ENCODE assay signal across 21 cellular contexts in the genomic region with DNA sequence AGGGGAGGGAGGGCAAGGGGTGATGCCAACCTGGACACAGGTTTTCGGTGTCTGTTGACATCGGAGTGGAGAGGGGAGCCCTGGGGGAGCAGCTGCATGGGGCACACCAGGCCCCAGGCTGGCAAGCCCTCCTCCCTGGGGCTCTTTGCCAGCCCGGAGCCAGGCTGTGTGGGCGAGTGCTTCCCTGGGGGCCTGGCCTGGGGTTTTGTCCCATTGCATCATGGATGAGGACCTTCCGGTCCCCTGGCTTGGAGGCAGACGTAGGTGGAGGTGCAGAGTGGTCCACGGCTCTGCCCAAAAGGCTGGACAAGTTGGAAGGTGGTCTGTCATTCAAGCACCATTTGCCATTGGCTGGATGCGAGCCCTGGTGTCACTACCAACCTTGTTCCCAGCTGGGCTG. TPM values are rescaled to one million over a fixed set of nuclear protein-coding genes. Genes with fewer than 3 reads are reported as not detected.
A peak's percentile ranks its signal among the peaks of the same experiment; 100 is the strongest.
DNase-seq lines count a peak whose midpoint lies in the region; ATAC-seq and TF ChIP-seq lines count a peak whose summit lies in the region.
"Had no signal": no experiment of that assay in that cellular context is flagged by ENCODE, and none has a peak within 500 bp of the region (broad histone marks: within the 10 kb centered on the region; RNA-seq: fewer than 3 reads in every experiment).

No MANE protein-coding gene starts in this region.

- H3K36me3 ChIP-seq in spleen (no peaks in the 10 kb centered on the region), H7 (replicated peaks; ENCODE audit: control insufficient read depth, insufficient read depth, low read length) (no peaks in the 10 kb centered on the region)

- H3K27ac ChIP-seq in right cardiac atrium (ENCODE audit: low read length) = peak overlapping the region; percentile 19
- peak overlapping the region in 5 of 8 donors; percentile 58 to 69 (median 61) for H3K27ac ChIP-seq in spleen

- no peak overlapping the region for H3K4me3 Mint-ChIP-seq in T-helper 17 cell
- no peak overlapping the region for H3K4me3 Mint-ChIP-seq in activated naive CD4-positive, alpha-beta T cell treated with anti-CD3 and anti-CD28 coated beads for 36 hours
- H3K4me3 Mint-ChIP-seq: natural killer cell treated with Interleukin-12 subunit alpha and Interleukin-12 subunit beta and Interleukin-15 and Interleukin-18, amount 100 ng/mL, for 72 hours had no signal

- peaks cover 61% of the 10 kb centered on the region for H3K4me1 ChIP-seq in right cardiac atrium (ENCODE audit: control insufficient read depth, insufficient read depth, low read length)
- peaks cover 28 to 100% (median 85%) of the 10 kb centered on the region in 6 donors for H3K4me1 ChIP-seq in spleen

- H3K4me3 ChIP-seq in right cardiac atrium (ENCODE audit: low read length) (no peak overlapping the region), spleen (no peak overlapping the region), H7 (ENCODE audit: insufficient read depth, low read depth, low read length) (no peak overlapping the region)

- H3K27me3 ChIP-seq in right cardiac atrium (ENCODE audit: control insufficient read depth, insufficient read depth) (no peaks in the 10 kb centered on the region), spleen (replicated peaks in 1 of 7) (peaks cover 0 to 25% (median 0%) of the 10 kb centered on the region in 7 donors), H7 (ENCODE audit: control insufficient read depth, insufficient read depth, low read length) (no peaks in the 10 kb centered on the region)

- CTCF ChIA-PET in activated naive CD4-positive, alpha-beta T cell treated with anti-CD3 and anti-CD28 coated beads for 36 hours (lab: Charles Lee) = no interaction called here

- no peaks in the 10 kb centered on the region for H3K36me3 Mint-ChIP-seq in T-helper 17 cell (ENCODE audit: low read depth)
- no peaks in the 10 kb centered on the region for H3K36me3 Mint-ChIP-seq in activated naive CD4-positive, alpha-beta T cell treated with anti-CD3 and anti-CD28 coated beads for 36 hours (ENCODE audit: low read depth)
- H3K36me3 Mint-ChIP-seq: activated naive CD4-positive, alpha-beta T cell treated with anti-CD3 and anti-CD28 coated beads, Interleukin-2, amount 50 U/mL, for 72 hours; natural killer cell treated with Interleukin-12 subunit alpha and Interleukin-12 subunit beta and Interleukin-15 and Interleukin-18, amount 100 ng/mL, for 72 hours had no signal

- DNase-seq in DMS 273 treated with DMSO at 0.1 percent for 48 hours (lab: John Stamatoyannopoulos, UW) (peak; percentile 60), T-helper 17 cell (no peak), right cardiac atrium (peak in 2 of 3 donors; percentile 61 to 69), spleen (peak; percentile 70), H7 (no peak), COLO829 (ENCODE audit: low spot score) (no peak)
- no peak for DNase-seq in activated naive CD4-positive, alpha-beta T cell treated with anti-CD3 and anti-CD28 coated beads for 36 hours
- DNase-seq in effector CD8-positive, alpha-beta T cell (lab: John Stamatoyannopoulos, UW) = no peak
- DNase-seq: activated CD8-positive, alpha-beta memory T cell treated with anti-CD3 and anti-CD28 coated beads, Interleukin-2, amount 50 U/mL, for 4 hours; cerebellar nuclear complex; DMS53; KG1; left cardiac atrium; NCI-H187; NCI-H82; RPMI8226; stimulated activated naive CD4-positive, alpha-beta T cell; T-helper 1 cell had no signal

- WGBS in right cardiac atrium = 38% methylated on average over 8 of the region's 8 CpGs
- 30 to 48% (median 46%) methylated on average over 7 to 8 of the region's 8 CpGs for WGBS in spleen, 5 donors

- peaks cover 55% of the 10 kb centered on the region for H3K4me1 Mint-ChIP-seq in T-helper 17 cell
- peaks cover 32% of the 10 kb centered on the region for H3K4me1 Mint-ChIP-seq in activated naive CD4-positive, alpha-beta T cell treated with anti-CD3 and anti-CD28 coated beads for 36 hours (ENCODE audit: low read depth)

- H3K9me3 ChIP-seq in T-helper 17 cell (ENCODE audit: control insufficient read depth, low read length, poor library complexity, severe bottlenecking) (no peaks in the 10 kb centered on the region), right cardiac atrium (ENCODE audit: control insufficient read depth, low read length) (no peaks in the 10 kb centered on the region), spleen (no peaks in the 10 kb centered on the region)

- H3K27me3 Mint-ChIP-seq in T-helper 17 cell = no peaks in the 10 kb centered on the region
- H3K27me3 Mint-ChIP-seq in activated naive CD4-positive, alpha-beta T cell treated with anti-CD3 and anti-CD28 coated beads for 36 hours (ENCODE audit: low read depth) = no peaks in the 10 kb centered on the region
- H3K27me3 Mint-ChIP-seq: natural killer cell treated with Interleukin-12 subunit alpha and Interleukin-12 subunit beta and Interleukin-15 and Interleukin-18, amount 100 ng/mL, for 72 hours had no signal

- intact Hi-C loops in right cardiac atrium (cut with DNase I) (no loop called here), spleen (cut with DNase I; ENCODE audit: low total_unique reads) (no loop called here)
- intact Hi-C loops in activated naive CD4-positive, alpha-beta T cell treated with anti-CD3 and anti-CD28 coated beads for 36 hours (cut with micrococcal nuclease) = no loop called here

- TF ChIP-seq POLR2A in spleen (IDR thresholded peaks at IDR 0.05) = no peak

- no peak for TF ChIP-seq CTCF in spleen (IDR thresholded peaks at IDR 0.05 in 8 of 11, conservative IDR thresholded peaks at IDR 0.05 in 3 of 11)

- ATAC-seq in T-helper 17 cell (no peak), right cardiac atrium (peak in 1 of 2 donors; percentile 7)
- ATAC-seq: activated naive CD4-positive, alpha-beta T cell treated with anti-CD3 and anti-CD28 coated beads, Interleukin-2, amount 50 U/mL, for 72 hours; HCT116; natural killer cell treated with Interleukin-12 subunit alpha and Interleukin-12 subunit beta and Interleukin-15 and Interleukin-18, amount 100 ng/mL, for 72 hours had no signal

- H3K9me3 Mint-ChIP-seq in activated naive CD4-positive, alpha-beta T cell treated with anti-CD3 and anti-CD28 coated beads for 36 hours = no peaks in the 10 kb centered on the region
- H3K9me3 Mint-ChIP-seq: activated naive CD4-positive, alpha-beta T cell treated with anti-CD3 and anti-CD28 coated beads, Interleukin-2, amount 50 U/mL, for 72 hours; natural killer cell treated with Interleukin-12 subunit alpha and Interleukin-12 subunit beta and Interleukin-15 and Interleukin-18, amount 100 ng/mL, for 72 hours had no signal

- peak overlapping the region; percentile 78 for H3K27ac Mint-ChIP-seq in T-helper 17 cell
- H3K27ac Mint-ChIP-seq in activated naive CD4-positive, alpha-beta T cell treated with anti-CD3 and anti-CD28 coated beads for 36 hours = no peak overlapping the region

RNA-seq across cellular contexts. Expression of gene ZMIZ1, which starts 34.8 kb away (rescaled TPM):
- total RNA-seq in T-helper 17 cell = 10 to 100 TPM; 30.0 to 34.0 TPM
- total RNA-seq in right cardiac atrium = 10 to 100 TPM; 67.4 to 83.1 (median 72.9) TPM
- 38.0 TPM for polyA plus RNA-seq in right cardiac atrium
- total RNA-seq in spleen = 100 to 1,000 TPM; 117 to 210 (median 129) TPM
- 10 to 100 TPM; 10.7 to 29.7 (median 11.8) TPM for polyA plus RNA-seq in spleen
- total RNA-seq in H7 (2014; rRNA removed; shearing (Covaris generic)) = 20.4 and 27.2 TPM in 2 replicates
- 10 to 100 TPM; 15.6 to 18.3 TPM for total RNA-seq in activated naive CD4-positive, alpha-beta T cell treated with anti-CD3 and anti-CD28 coated beads for 36 hours

Comparison
In these comparisons a context has a peak if more than half of its experiments do, and no peak if none do; other contexts are left out.
1. DNase-seq: peak in DMS 273 treated with DMSO at 0.1 percent for 48 hours (single experiment), right cardiac atrium (2 of 3) and spleen (single experiment); none in T-helper 17 cell (0 of 3), H7 (single experiment), activated naive CD4-positive, alpha-beta T cell treated with anti-CD3 and anti-CD28 coated beads for 36 hours (single experiment), effector CD8-positive, alpha-beta T cell (single experiment) and COLO829 (single experiment).